In genomic region chr2:173571021-173571821, GRCh38 we compare ENCODE assay signal across 7 cellular contexts.
A peak's percentile ranks its signal among the peaks of the same experiment; 100 is the strongest.
DNase-seq lines count a peak whose midpoint lies in the region; ATAC-seq and TF ChIP-seq lines count a peak whose summit lies in the region.

No MANE protein-coding gene starts in this region.

- no peaks in the 10 kb centered on the region for H3K36me3 ChIP-seq in mucosa of descending colon (ENCODE audit: low read depth)

- intact Hi-C loops in mucosa of descending colon (cut with DNase I, micrococcal nuclease): loop anchor here in 1 of 2 donors (10.0 kb wide), 1 partner anchor 464 kb away; no protein-coding TSS in a partner anchor

- no peaks in the 10 kb centered on the region for H3K9me3 ChIP-seq in mucosa of descending colon

- peak; percentile 45 for ATAC-seq in mucosa of descending colon
- ATAC-seq in GM21367 (IDR thresholded peaks at IDR 0.05; ENCODE audit: unreplicated experiment): no peak

- DNase-seq in GM13977 (ENCODE audit: low spot score): peak; percentile 5
- peak; percentile 73 for DNase-seq in NCI-H2171 (lab: John Stamatoyannopoulos, UW)
- peak; percentile 4 to 57 for DNase-seq in T47D (ENCODE audit: low read depth in 1 of 2, low spot score in 1 of 2)
- DNase-seq in mucosa of descending colon: peak in 1 of 3 donors; percentile 34
- DNase-seq in activated CD4-positive, alpha-beta T cell treated with anti-CD3 and anti-CD28 coated beads for 4 hours: no peak
- no peak for DNase-seq in stimulated activated CD4-positive, alpha-beta T cell treated with anti-CD3 and anti-CD28 coated beads, Interleukin-4, amount 100 ng/mL, for 24 hours

- H3K4me3 ChIP-seq in mucosa of descending colon: no peak overlapping the region

- peaks cover 3% of the 10 kb centered on the region for H3K4me1 ChIP-seq in mucosa of descending colon (ENCODE audit: low read depth)

- in situ Hi-C loops in GM13977 (cut with MboI; ENCODE audit: low pct_unique_long_range_greater_than_20kb, low sequenced_read_pairs, unreplicated experiment): no loop called here
- in situ Hi-C loops in T47D (cut with HindIII; ENCODE audit: low pct_unique_long_range_greater_than_20kb, low sequenced_read_pairs): no loop called here

- TF ChIP-seq CTCF in GM13977 (IDR thresholded peaks at IDR 0.05; ENCODE audit: extremely low read depth, insufficient read depth, missing control alignments) (peak; percentile 36), mucosa of descending colon (IDR thresholded peaks at IDR 0.05) (peak; percentile 8)

Comparison
In these comparisons a context has a peak if more than half of its experiments do, and no peak if none do; other contexts are left out.
1. DNase-seq: peak in GM13977 (single experiment), NCI-H2171 (single experiment) and T47D (2 of 2); none in activated CD4-positive, alpha-beta T cell treated with anti-CD3 and anti-CD28 coated beads for 4 hours (0 of 2) and stimulated activated CD4-positive, alpha-beta T cell treated with anti-CD3 and anti-CD28 coated beads, Interleukin-4, amount 100 ng/mL, for 24 hours (single experiment).